ENCODE assay signal across 8 cellular contexts in genomic region chr2:128997166-128997866, GRCh38.
"Had no signal": no experiment of that assay in that cellular context is flagged by ENCODE, and none has a peak within 500 bp of the region (broad histone marks: within the 10 kb centered on the region; RNA-seq: fewer than 3 reads in every experiment).

No MANE protein-coding gene starts in this region.

- ATAC-seq: HCT116, HepG2 had no signal

- DNase-seq: GOT3, H7, HFFc6 had no signal

- H3K4me1 Mint-ChIP-seq: IgD-negative memory B cell had no signal

- H3K36me3 Mint-ChIP-seq: IgD-negative memory B cell had no signal

- H3K27ac Mint-ChIP-seq: HFFc6, IgD-negative memory B cell had no signal

- H3K4me1 ChIP-seq: HAP-1 had no signal

- H3K36me3 ChIP-seq: HAP-1 had no signal

- H3K27me3 Mint-ChIP-seq: IgD-negative memory B cell had no signal

- H3K4me3 Mint-ChIP-seq: HFFc6, IgD-negative memory B cell had no signal

- H3K4me3 ChIP-seq: HAP-1 had no signal

- H3K9me3 ChIP-seq: HAP-1 had no signal

- H3K27ac ChIP-seq: HL-60 had no signal
